ENCODE assay signal across 17 cellular contexts in the genomic region with DNA sequence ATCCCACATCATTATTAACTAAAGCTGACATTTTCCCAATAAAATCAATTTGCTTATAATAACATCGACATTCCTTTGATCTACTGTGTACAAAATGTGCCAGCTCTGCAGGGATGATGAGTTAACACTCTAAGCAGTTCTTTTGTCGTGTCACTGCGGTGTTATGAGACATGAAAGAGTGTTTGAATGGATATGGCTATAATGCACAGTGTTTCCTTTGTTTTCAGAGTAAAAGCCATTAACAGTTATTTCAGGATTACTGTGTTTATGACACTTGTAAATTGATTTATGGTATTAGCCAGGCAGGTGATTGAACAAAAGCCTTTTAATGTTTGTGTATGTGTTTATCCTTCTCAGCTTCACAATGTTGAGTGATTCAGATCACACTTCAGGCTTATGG.
"Had no signal": no experiment of that assay in that cellular context is flagged by ENCODE, and none has a peak within 500 bp of the region (broad histone marks: within the 10 kb centered on the region; RNA-seq: fewer than 3 reads in every experiment).

No MANE protein-coding gene starts in this region.

- H3K4me3 ChIP-seq: left ventricle myocardium inferior, ovary, sigmoid colon, suprapubic skin, upper lobe of left lung had no signal

- H3K27me3 Mint-ChIP-seq: activated B cell treated with CpG ODN at 0.5 μM for 24 hours; activated CD4-positive, alpha-beta T cell treated with anti-CD3 and anti-CD28 coated beads, Interleukin-2, amount 10 ng/mL, durations not matched to agents 24 days and 14 days; memory B cell had no signal

- H3K4me1 Mint-ChIP-seq: activated CD4-positive, alpha-beta T cell treated with anti-CD3 and anti-CD28 coated beads, Interleukin-2, amount 10 ng/mL, durations not matched to agents 24 days and 14 days; nephron had no signal

- H3K27ac Mint-ChIP-seq: activated B cell treated with CpG ODN at 0.5 μM for 24 hours; activated CD4-positive, alpha-beta T cell treated with anti-CD3 and anti-CD28 coated beads, Interleukin-2, amount 10 ng/mL, durations not matched to agents 24 days and 14 days; activated T-helper 1 cell treated with anti-CD3 and anti-CD28 coated beads, Interleukin-12 subunit alpha, Interleukin-12 subunit beta, Interleukin-2, Interleukin-4 antibody, amounts not matched to agents 30 ng/mL and 10 ng/mL and 1 ng/mL, durations not matched to agents 14 hours and 24 hours and 36 hours; memory B cell; nephron had no signal

- ATAC-seq: stimulated activated naive CD8-positive, alpha-beta T cell treated with anti-CD3 and anti-CD28 coated beads, Interleukin-15, Interleukin-2, amounts not matched to agents 100 U/mL and 50 U/mL, for 24 hours had no signal

- H3K27ac ChIP-seq: left ventricle myocardium inferior, ovary, sigmoid colon, suprapubic skin, upper lobe of left lung had no signal

- H3K27me3 ChIP-seq: ovary, suprapubic skin, upper lobe of left lung had no signal

- H3K4me3 Mint-ChIP-seq: activated B cell treated with CpG ODN at 0.5 μM for 24 hours; activated CD4-positive, alpha-beta T cell treated with anti-CD3 and anti-CD28 coated beads, Interleukin-2, amount 10 ng/mL, durations not matched to agents 24 days and 14 days; activated T-helper 1 cell treated with anti-CD3 and anti-CD28 coated beads, Interleukin-12 subunit alpha, Interleukin-12 subunit beta, Interleukin-2, Interleukin-4 antibody, amounts not matched to agents 30 ng/mL and 10 ng/mL and 1 ng/mL, durations not matched to agents 14 hours and 24 hours and 36 hours; memory B cell; nephron had no signal

- H3K9me3 ChIP-seq: left ventricle myocardium inferior, ovary, sigmoid colon, suprapubic skin, upper lobe of left lung had no signal

- DNase-seq: activated B cell treated with CpG ODN at 0.5 μM for 24 hours; activated CD4-positive, alpha-beta T cell treated with anti-CD3 and anti-CD28 coated beads, Interleukin-2, amount 10 ng/mL, durations not matched to agents 24 days and 14 days; activated naive CD4-positive, alpha-beta T cell; effector CD4-positive, alpha-beta T cell; islet precursor cell; left ventricle myocardium inferior; ovary; sigmoid colon; stimulated activated CD4-positive, alpha-beta T cell treated with anti-CD3 and anti-CD28 coated beads, Interleukin-12 subunit alpha, Interleukin-12 subunit beta, amount 100 ng/mL, for 4 hours; stimulated activated CD4-positive, alpha-beta T cell treated with anti-CD3 and anti-CD28 coated beads, Interleukin-4, amount 100 ng/mL, for 1 hour; stimulated activated CD8-positive, alpha-beta memory T cell treated with anti-CD3 and anti-CD28 coated beads, Interleukin-4, amount 100 ng/mL, for 48 hours; stimulated activated naive CD8-positive, alpha-beta T cell treated with anti-CD3 and anti-CD28 coated beads, Interleukin-15, Interleukin-2, amounts not matched to agents 100 U/mL and 50 U/mL, for 24 hours; upper lobe of left lung had no signal

- H3K9me3 Mint-ChIP-seq: activated B cell treated with CpG ODN at 0.5 μM for 24 hours; activated CD4-positive, alpha-beta T cell treated with anti-CD3 and anti-CD28 coated beads, Interleukin-2, amount 10 ng/mL, durations not matched to agents 24 days and 14 days; activated T-helper 1 cell treated with anti-CD3 and anti-CD28 coated beads, Interleukin-12 subunit alpha, Interleukin-12 subunit beta, Interleukin-2, Interleukin-4 antibody, amounts not matched to agents 30 ng/mL and 10 ng/mL and 1 ng/mL, durations not matched to agents 14 hours and 24 hours and 36 hours; nephron had no signal

- H3K36me3 ChIP-seq: left ventricle myocardium inferior, ovary, sigmoid colon, suprapubic skin, upper lobe of left lung had no signal

- H3K4me1 ChIP-seq: sigmoid colon, suprapubic skin, upper lobe of left lung had no signal
